2 cellular contexts compared by ENCODE assay signal in the genomic region with DNA sequence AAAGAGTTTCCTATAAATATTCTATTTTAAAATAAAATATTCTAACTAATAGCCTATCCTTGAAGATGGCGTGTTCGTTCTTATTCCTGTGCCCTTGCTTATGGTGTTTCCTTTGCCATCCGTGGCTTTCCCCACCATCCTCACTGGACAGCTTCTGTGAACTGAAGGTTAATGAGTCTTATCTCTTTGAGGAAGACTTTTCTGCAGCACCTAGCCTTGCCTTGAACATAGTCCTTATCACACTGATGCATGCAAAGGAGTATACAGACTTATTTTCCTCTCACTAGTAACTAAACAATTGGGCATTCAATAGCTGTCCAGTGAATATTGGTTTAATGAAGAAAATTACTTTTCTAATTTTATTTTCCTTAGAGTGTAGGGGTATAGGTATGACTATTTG.
TF ChIP-seq lines count a peak whose summit lies in the region.

No MANE protein-coding gene starts in this region.

TF ChIP-seq in IMR-90, 13 proteins besides CTCF, POLR2A, EP300 and RAD21:
- TF ChIP-seq SMC3 (IDR thresholded peaks at IDR 0.05; ENCODE audit: low read depth, low read length) (no peak), RCOR1 (IDR thresholded peaks at IDR 0.05; ENCODE audit: insufficient replicate concordance, low read length) (no peak), MAFK (IDR thresholded peaks at IDR 0.05; ENCODE audit: low read depth, low read length) (no peak), MAZ (IDR thresholded peaks at IDR 0.05; ENCODE audit: borderline replicate concordance, low read depth, low read length) (no peak), CHD1 (IDR thresholded peaks at IDR 0.05; ENCODE audit: low read depth, low read length) (no peak)
TF ChIP-seq in IMR-90: peak in this region for 0.

TF ChIP-seq in HEK293T, 16 proteins besides CTCF, POLR2A, EP300 and RAD21:
- TF ChIP-seq, protein P1, sequence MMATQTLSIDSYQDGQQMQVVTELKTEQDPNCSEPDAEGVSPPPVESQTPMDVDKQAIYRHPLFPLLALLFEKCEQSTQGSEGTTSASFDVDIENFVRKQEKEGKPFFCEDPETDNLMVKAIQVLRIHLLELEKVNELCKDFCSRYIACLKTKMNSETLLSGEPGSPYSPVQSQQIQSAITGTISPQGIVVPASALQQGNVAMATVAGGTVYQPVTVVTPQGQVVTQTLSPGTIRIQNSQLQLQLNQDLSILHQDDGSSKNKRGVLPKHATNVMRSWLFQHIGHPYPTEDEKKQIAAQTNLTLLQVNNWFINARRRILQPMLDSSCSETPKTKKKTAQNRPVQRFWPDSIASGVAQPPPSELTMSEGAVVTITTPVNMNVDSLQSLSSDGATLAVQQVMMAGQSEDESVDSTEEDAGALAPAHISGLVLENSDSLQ (IDR thresholded peaks at IDR 0.05): no peak
